Comparison of ENCODE assay signal across 24 cellular contexts in genomic region chr14:58861546-58861945, GRCh38.
DNase-seq lines count a peak whose midpoint lies in the region; ATAC-seq, FAIRE-seq and TF ChIP-seq lines count a peak whose summit lies in the region.
"Had no signal": no experiment of that assay in that cellular context is flagged by ENCODE, and none has a peak within 500 bp of the region (broad histone marks: within the 10 kb centered on the region; RNA-seq: fewer than 3 reads in every experiment).

No MANE protein-coding gene starts in this region.

- H3K36me3 ChIP-seq in liver (ENCODE audit: control insufficient read depth in 4 of 4, insufficient read depth in 3 of 4, low read depth in 1 of 4, low read length in 3 of 4) (no peaks in the 10 kb centered on the region), HepG2 (replicated peaks in 1 of 2; ENCODE audit: control insufficient read depth in 1 of 2, insufficient read depth in 2 of 2, low read length in 2 of 2) (no peaks in the 10 kb centered on the region), vagina (no peaks in the 10 kb centered on the region)
- H3K36me3 ChIP-seq: BE2C had no signal

- 67% methylated on average over 3 of the region's 3 CpGs for WGBS in liver
- WGBS in HepG2 (ENCODE audit: low lambda C conversion rate): 7% methylated on average over 3 of the region's 3 CpGs

- DNase-seq in HepG2 (ENCODE audit: low spot score) (no peak), chondrocyte (ENCODE audit: low spot score) (no peak), myocyte (ENCODE audit: low read depth) (peak; percentile 38), cardiac septum (ENCODE audit: low spot score) (no peak), vagina (ENCODE audit: extremely low spot score in 2 of 2) (no peak)
- DNase-seq: 8988T; BE2C; CD4-positive, CD25-positive, alpha-beta regulatory T cell; DMS153; GF-D8; HCEC 1CT; NCI-H1092 treated with DMSO at 0.1 percent for 48 hours; NCI-H146; NCI-H2029 treated with DMSO at 0.1 percent for 48 hours; NCI-H2171; NCI-H446; NCI-H69; RPMI8226; SHP77 treated with DMSO at 0.1 percent for 48 hours had no signal

- TF ChIP-seq EP300 in HepG2 (IDR thresholded peaks at IDR 0.05; ENCODE audit: low read depth in 2 of 2, low read length in 2 of 2) (no peak), HepG2 (CRISPR knock-in tag; IDR thresholded peaks at IDR 0.05; ENCODE audit: borderline replicate concordance) (no peak)

- no peak for TF ChIP-seq CTCF in liver (IDR thresholded peaks at IDR 0.05; ENCODE audit: low read depth, low read length, missing input control)
- no peak for TF ChIP-seq CTCF in HepG2 (CRISPR knock-in tag; IDR thresholded peaks at IDR 0.05)
- no peak for TF ChIP-seq CTCF in chondrocyte (IDR thresholded peaks at IDR 0.05)
- no peak for TF ChIP-seq CTCF in vagina (IDR thresholded peaks at IDR 0.05)

- peak overlapping the region; percentile 85 for H3K27ac Mint-ChIP-seq in chondrocyte (ENCODE audit: unreplicated experiment)
- H3K27ac Mint-ChIP-seq: GM23338 had no signal

- peaks cover 72% of the 10 kb centered on the region for H3K4me1 Mint-ChIP-seq in chondrocyte (ENCODE audit: low read depth)
- H3K4me1 Mint-ChIP-seq: CD4-positive, CD25-positive, alpha-beta regulatory T cell had no signal

- H3K9me3 Mint-ChIP-seq in chondrocyte (ENCODE audit: low read depth): peaks cover 40% of the 10 kb centered on the region
- H3K9me3 Mint-ChIP-seq: GM23338 had no signal

- BruUV-seq in HepG2 (replicated peaks; lab: Mats Ljungman, UMichigan): no TSS peak

- H2AFZ ChIP-seq in HepG2 (ENCODE audit: low read length): no peak overlapping the region
- H2AFZ ChIP-seq: GM23338 had no signal

- H3K9ac ChIP-seq in liver (ENCODE audit: low read depth in 1 of 2, low read length in 2 of 2): no peak overlapping the region
- no peak overlapping the region for H3K9ac ChIP-seq in HepG2 (ENCODE audit: insufficient read depth, low read depth, low read length)

- no peak for TF ChIP-seq POLR2A in HepG2 (IDR thresholded peaks at IDR 0.05; ENCODE audit: insufficient read depth in 1 of 2, low read depth in 2 of 2, low read length in 2 of 2)
- no peak for TF ChIP-seq POLR2A in vagina (IDR thresholded peaks at IDR 0.05)

- no peak for FAIRE-seq in HepG2 (lab: Jason Lieb, UNC)
- FAIRE-seq: GM12878 had no signal

- H3K27me3 Mint-ChIP-seq in chondrocyte (ENCODE audit: low read depth): no peaks in the 10 kb centered on the region
- H3K27me3 Mint-ChIP-seq: CD4-positive, CD25-positive, alpha-beta regulatory T cell had no signal

- no peak for TF ChIP-seq RAD21 in liver (IDR thresholded peaks at IDR 0.05)
- TF ChIP-seq RAD21 in HepG2 (CRISPR knock-in tag; IDR thresholded peaks at IDR 0.05): no peak

- H3K79me2 ChIP-seq in HepG2 (ENCODE audit: insufficient read depth, low read length): no peaks in the 10 kb centered on the region

- ATAC-seq in HepG2 (no peak), GM18861 (IDR thresholded peaks at IDR 0.05; ENCODE audit: unreplicated experiment) (no peak), HG03108 (IDR thresholded peaks at IDR 0.05; ENCODE audit: unreplicated experiment) (no peak)
- ATAC-seq: GM12878, GM23338 had no signal

- peaks cover 20% of the 10 kb centered on the region for H3K36me3 Mint-ChIP-seq in chondrocyte (ENCODE audit: low read depth)
- H3K36me3 Mint-ChIP-seq: CD4-positive, CD25-positive, alpha-beta regulatory T cell had no signal

- H3K27ac ChIP-seq in liver (ENCODE audit: low read depth in 1 of 2, low read length in 2 of 2): no peak overlapping the region
- H3K27ac ChIP-seq in HepG2 (ENCODE audit: extremely low read length, insufficient read depth, low read length): no peak overlapping the region
- H3K27ac ChIP-seq in vagina: no peak overlapping the region

- CTCF ChIA-PET in HepG2 (lab: Yijun Ruan, JAX; ENCODE audit: low intra/inter-chr PET ratio, low total read pairs): no interaction called here

- H3K27me3 ChIP-seq in liver (ENCODE audit: control insufficient read depth in 4 of 4, insufficient read depth in 4 of 4, low read length in 3 of 4) (no peaks in the 10 kb centered on the region), HepG2 (ENCODE audit: control insufficient read depth in 1 of 2, insufficient read depth in 2 of 2, low read length in 2 of 2) (no peaks in the 10 kb centered on the region; a peak in 1 of 5 replicates), vagina (no peaks in the 10 kb centered on the region)
- H3K27me3 ChIP-seq: BE2C had no signal

- H3K4me2 ChIP-seq in HepG2 (ENCODE audit: low read depth, low read length): no peak overlapping the region
- H3K4me2 ChIP-seq: GM23338 had no signal

- H3K4me1 ChIP-seq in liver (ENCODE audit: control insufficient read depth in 4 of 4, insufficient read depth in 4 of 4, low read length in 3 of 4) (no peaks in the 10 kb centered on the region), HepG2 (ENCODE audit: insufficient read depth, low read length) (no peaks in the 10 kb centered on the region), vagina (no peaks in the 10 kb centered on the region)
- H3K4me1 ChIP-seq: BE2C had no signal

- H4K20me1 ChIP-seq in HepG2 (ENCODE audit: insufficient read depth, low read length): no peaks in the 10 kb centered on the region

- no peaks in the 10 kb centered on the region for H3K9me3 ChIP-seq in liver (ENCODE audit: control insufficient read depth in 4 of 4, low read length in 3 of 4)
- no peaks in the 10 kb centered on the region for H3K9me3 ChIP-seq in HepG2 (ENCODE audit: low read length)
- no peaks in the 10 kb centered on the region for H3K9me3 ChIP-seq in vagina
- H3K9me3 ChIP-seq: BE2C had no signal

- intact Hi-C loops in HepG2 (cut with micrococcal nuclease; ENCODE audit: unreplicated experiment): no loop called here
- intact Hi-C loops in cardiac septum (cut with DNase I): no loop called here
- intact Hi-C loops in vagina (cut with DNase I): no loop called here

- no peak overlapping the region for H3K4me3 Mint-ChIP-seq in chondrocyte (ENCODE audit: unreplicated experiment)
- H3K4me3 Mint-ChIP-seq: CD4-positive, CD25-positive, alpha-beta regulatory T cell; GM23338 had no signal

- H3K4me3 ChIP-seq in liver (ENCODE audit: low read depth in 1 of 3, low read length in 3 of 3) (no peak overlapping the region), HepG2 (replicated peaks in 1 of 3; ENCODE audit: insufficient read depth in 1 of 3, low read depth in 2 of 3, low read length in 3 of 3) (no peak overlapping the region), vagina (no peak overlapping the region)
- H3K4me3 ChIP-seq: GM12878, GM23338 had no signal

- in situ Hi-C loops in HepG2 (cut with HindIII; ENCODE audit: extremely low pct_ligation_motif_present, low pct_unique_long_range_greater_than_20kb): no loop called here

- POLR2A ChIA-PET in HepG2 (lab: Yijun Ruan, JAX): no interaction called here

TF ChIP-seq in liver, 16 proteins besides CTCF, POLR2A, EP300 and RAD21:
- no peak for TF ChIP-seq REST (IDR thresholded peaks at IDR 0.05)
- peak; percentile 69 for TF ChIP-seq NR2F2 (IDR thresholded peaks at IDR 0.05)
- TF ChIP-seq FOXA1 (IDR thresholded peaks at IDR 0.05): no peak

TF ChIP-seq in HepG2, 621 proteins besides CTCF, POLR2A, EP300 and RAD21 (continues in another document):
- TF ChIP-seq ZNF543 (CRISPR knock-in tag; IDR thresholded peaks at IDR 0.05): no peak
- TF ChIP-seq MXI1 (IDR thresholded peaks at IDR 0.05; ENCODE audit: borderline replicate concordance, low read depth, low read length): no peak
- TF ChIP-seq ZNF230 (CRISPR knock-in tag; IDR thresholded peaks at IDR 0.05): no peak
- TF ChIP-seq MLX (CRISPR knock-in tag; IDR thresholded peaks at IDR 0.05): no peak
- TF ChIP-seq ZFYVE20 (CRISPR knock-in tag; IDR thresholded peaks at IDR 0.05; ENCODE audit: borderline replicate concordance, low read depth): no peak
- no peak for TF ChIP-seq SMARCC2 (IDR thresholded peaks at IDR 0.05)
- TF ChIP-seq PTBP1 (IDR thresholded peaks at IDR 0.05; ENCODE audit: low read depth, low read length, poor library complexity, severe bottlenecking): no peak
- TF ChIP-seq FIP1L1 (IDR thresholded peaks at IDR 0.05; ENCODE audit: borderline replicate concordance, insufficient read depth, low read depth, low read length): no peak
- TF ChIP-seq ZNF784 (CRISPR knock-in tag; IDR thresholded peaks at IDR 0.05; ENCODE audit: borderline replicate concordance): no peak
- no peak for TF ChIP-seq ZSCAN29 (CRISPR knock-in tag; conservative IDR thresholded peaks at IDR 0.05)
- no peak for TF ChIP-seq BCL3 (CRISPR knock-in tag; IDR thresholded peaks at IDR 0.05)
- no peak for TF ChIP-seq ARID2 (CRISPR knock-in tag; IDR thresholded peaks at IDR 0.05; ENCODE audit: borderline replicate concordance)
- no peak for TF ChIP-seq MBD4 (IDR thresholded peaks at IDR 0.05; ENCODE audit: borderline replicate concordance, low read length)
- no peak for TF ChIP-seq KLF15 (CRISPR knock-in tag; IDR thresholded peaks at IDR 0.05; ENCODE audit: borderline replicate concordance)
- TF ChIP-seq ZNF33A (CRISPR knock-in tag; IDR thresholded peaks at IDR 0.05; ENCODE audit: borderline replicate concordance): no peak
- TF ChIP-seq GTF2F1 (IDR thresholded peaks at IDR 0.05; ENCODE audit: low read length): no peak
- TF ChIP-seq ZSCAN31 (CRISPR knock-in tag; IDR thresholded peaks at IDR 0.05; ENCODE audit: low read depth): no peak
- no peak for TF ChIP-seq ZSCAN12 (CRISPR knock-in tag; IDR thresholded peaks at IDR 0.05)
